27 cellular contexts compared by ENCODE assay signal in the genomic region with DNA sequence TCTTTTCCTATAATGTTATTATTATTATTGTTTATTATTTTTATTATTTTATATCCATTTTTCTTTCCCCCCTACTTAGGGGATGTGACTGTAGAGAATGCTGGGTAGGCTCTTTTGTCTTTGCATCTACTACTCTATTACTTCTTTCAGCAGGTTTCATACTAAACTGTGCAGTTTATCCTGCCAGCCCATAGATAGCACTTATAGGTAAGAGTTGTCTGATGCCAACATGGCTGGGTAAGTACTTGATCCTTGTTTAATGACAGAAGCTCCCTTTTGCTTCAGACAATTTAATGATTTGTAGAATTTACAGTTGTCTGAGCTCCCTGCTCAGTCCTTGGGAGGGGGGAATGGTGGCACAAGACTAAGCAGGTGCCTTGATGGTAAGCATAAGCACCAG.
DNase-seq lines count a peak whose midpoint lies in the region; ATAC-seq, FAIRE-seq and TF ChIP-seq lines count a peak whose summit lies in the region.
"Had no signal": no experiment of that assay in that cellular context is flagged by ENCODE, and none has a peak within 500 bp of the region (broad histone marks: within the 10 kb centered on the region; RNA-seq: fewer than 3 reads in every experiment).

No MANE protein-coding gene starts in this region.

- H3K9me3 Mint-ChIP-seq in astrocyte (ENCODE audit: unreplicated experiment) = no peaks in the 10 kb centered on the region

- FAIRE-seq in astrocyte (lab: Jason Lieb, UNC) = no peak
- FAIRE-seq: A204.1, K562, RCC 7860 had no signal

- H3K27ac ChIP-seq in astrocyte (ENCODE audit: low read depth, low read length) (no peak overlapping the region), PC-9 (no peak overlapping the region)
- H3K27ac ChIP-seq: body of pancreas, gastrocnemius medialis, psoas muscle, SK-N-MC had no signal

- no peak overlapping the region for H3K4me3 Mint-ChIP-seq in astrocyte (ENCODE audit: unreplicated experiment)
- H3K4me3 Mint-ChIP-seq: activated naive CD8-positive, alpha-beta T cell; nephron progenitor cell; type B pancreatic cell had no signal

- H3K36me3 ChIP-seq in astrocyte (ENCODE audit: insufficient read depth, low read length) (no peaks in the 10 kb centered on the region), PC-9 (ENCODE audit: low read depth) (no peaks in the 10 kb centered on the region)
- H3K36me3 ChIP-seq: gastrocnemius medialis had no signal

- H3K27ac Mint-ChIP-seq in astrocyte (ENCODE audit: unreplicated experiment) = no peak overlapping the region
- H3K27ac Mint-ChIP-seq: activated naive CD8-positive, alpha-beta T cell; nephron progenitor cell; type B pancreatic cell had no signal

- POLR2A ChIA-PET in PC-9 (lab: Charles Lee; ENCODE audit: unreplicated experiment) = no interaction called here

- no peaks in the 10 kb centered on the region for H3K9me3 ChIP-seq in astrocyte (ENCODE audit: insufficient read depth, low read depth, low read length)
- no peaks in the 10 kb centered on the region for H3K9me3 ChIP-seq in PC-9 (ENCODE audit: insufficient read depth, low read depth)
- H3K9me3 ChIP-seq: body of pancreas, gastrocnemius medialis had no signal

- DNase-seq in NCI-H1105 treated with DMSO at 0.1 percent for 48 hours (lab: John Stamatoyannopoulos, UW) (peak; percentile 15), NCI-H1105 (lab: John Stamatoyannopoulos, UW) (no peak), NCI-H146 (lab: John Stamatoyannopoulos, UW) (peak; percentile 25), astrocyte (ENCODE audit: low read depth) (peak; percentile 25), retinal pigment epithelial cell (ENCODE audit: low read depth) (no peak), NCI-H748 (lab: John Stamatoyannopoulos, UW; ENCODE audit: unreplicated experiment) (no peak), PC-9 (no peak)
- DNase-seq: activated CD8-positive, alpha-beta memory T cell treated with anti-CD3 and anti-CD28 coated beads for 24 hours; body of pancreas; Calu3; cortex of kidney; gastrocnemius medialis; NCI-H1048; NCI-H82; nephron progenitor cell; psoas muscle; stimulated activated CD4-positive, alpha-beta T cell treated with anti-CD3 and anti-CD28 coated beads, Interleukin-4, amount 100 ng/mL, for 24 hours; T1000 had no signal

- H2AFZ ChIP-seq in astrocyte (ENCODE audit: low read depth, low read length) (no peak overlapping the region), PC-9 (no peak overlapping the region)

- H3K36me3 Mint-ChIP-seq in astrocyte (ENCODE audit: low read depth, unreplicated experiment) = no peaks in the 10 kb centered on the region
- H3K36me3 Mint-ChIP-seq: activated naive CD8-positive, alpha-beta T cell; type B pancreatic cell had no signal

- H3K9ac ChIP-seq in astrocyte (ENCODE audit: low read length) = no peak overlapping the region

- H3K27me3 ChIP-seq in astrocyte (ENCODE audit: insufficient read depth, low read length) (no peaks in the 10 kb centered on the region), PC-9 (ENCODE audit: insufficient read depth, low read depth) (no peaks in the 10 kb centered on the region)
- H3K27me3 ChIP-seq: body of pancreas, gastrocnemius medialis had no signal

- H3K4me1 Mint-ChIP-seq in astrocyte (ENCODE audit: low read depth, unreplicated experiment) = no peaks in the 10 kb centered on the region
- H3K4me1 Mint-ChIP-seq: nephron progenitor cell had no signal

- H3K79me2 ChIP-seq in astrocyte (ENCODE audit: insufficient read depth, low read length) (no peaks in the 10 kb centered on the region), PC-9 (ENCODE audit: low read depth) (no peaks in the 10 kb centered on the region)

- H3K4me3 ChIP-seq in astrocyte (ENCODE audit: insufficient read depth, low read depth, low read length) = no peak overlapping the region
- H3K4me3 ChIP-seq in retinal pigment epithelial cell (ENCODE audit: low read length) = no peak overlapping the region
- H3K4me3 ChIP-seq in PC-9 = no peak overlapping the region
- H3K4me3 ChIP-seq: body of pancreas, gastrocnemius medialis, K562, psoas muscle, SK-N-MC, smooth muscle cell had no signal

- H3K27me3 Mint-ChIP-seq in astrocyte (ENCODE audit: low read depth, unreplicated experiment) = no peaks in the 10 kb centered on the region
- H3K27me3 Mint-ChIP-seq: activated naive CD8-positive, alpha-beta T cell; type B pancreatic cell had no signal

- no peaks in the 10 kb centered on the region; the same call in 1 of the 2 replicates for H3K9me2 ChIP-seq in PC-9 (ENCODE audit: insufficient read depth)

- no TSS peak for BruUV-seq in PC-9 (replicated peaks; lab: Mats Ljungman, UMichigan)

- H4K20me1 ChIP-seq in astrocyte (ENCODE audit: insufficient read depth, low read length) (no peaks in the 10 kb centered on the region), PC-9 (ENCODE audit: insufficient read depth) (no peaks in the 10 kb centered on the region)

- CTCF ChIA-PET in PC-9 (lab: Charles Lee) = no interaction called here

- H3K4me2 ChIP-seq in astrocyte (ENCODE audit: low read length) (no peak overlapping the region), PC-9 (no peak overlapping the region)
- H3K4me2 ChIP-seq: smooth muscle cell had no signal

- intact Hi-C loops in PC-9 (cut with micrococcal nuclease; ENCODE audit: unreplicated experiment) = no loop called here

- no peak for TF ChIP-seq CTCF in astrocyte (IDR thresholded peaks at IDR 0.05; ENCODE audit: insufficient read depth, low read depth, low read length)
- TF ChIP-seq CTCF in retinal pigment epithelial cell (conservative IDR thresholded peaks at IDR 0.05; ENCODE audit: low read depth, low read length) = peak; percentile 49
- TF ChIP-seq CTCF in PC-9 (conservative IDR thresholded peaks at IDR 0.05) = no peak

- ATAC-seq in HG03439 (IDR thresholded peaks at IDR 0.05; ENCODE audit: unreplicated experiment) = no peak
- ATAC-seq: activated CD4-positive, CD25-positive, alpha-beta regulatory T cell treated with anti-CD3 and anti-CD28 coated beads, Interleukin-2, amount 50 U/mL, for 24 hours; body of pancreas; gastrocnemius medialis; K562; psoas muscle had no signal

- H3K4me1 ChIP-seq in astrocyte (ENCODE audit: insufficient read depth, low read length) = no peaks in the 10 kb centered on the region
- H3K4me1 ChIP-seq in PC-9 (replicated peaks; ENCODE audit: insufficient read depth) = no peaks in the 10 kb centered on the region
- H3K4me1 ChIP-seq: body of pancreas, gastrocnemius medialis, psoas muscle had no signal

- H3F3A ChIP-seq in PC-9 (ENCODE audit: insufficient read depth, low read depth) = no peaks in the 10 kb centered on the region

Comparison
In these comparisons a context has a peak if more than half of its experiments do, and no peak if none do; other contexts are left out.
1. DNase-seq: peak in NCI-H1105 treated with DMSO at 0.1 percent for 48 hours (single experiment), NCI-H146 (single experiment) and astrocyte (single experiment); none in NCI-H1105 (single experiment), retinal pigment epithelial cell (single experiment), NCI-H748 (single experiment) and PC-9 (0 of 2).